1 cellular context compared by ENCODE assay signal in the genomic region with DNA sequence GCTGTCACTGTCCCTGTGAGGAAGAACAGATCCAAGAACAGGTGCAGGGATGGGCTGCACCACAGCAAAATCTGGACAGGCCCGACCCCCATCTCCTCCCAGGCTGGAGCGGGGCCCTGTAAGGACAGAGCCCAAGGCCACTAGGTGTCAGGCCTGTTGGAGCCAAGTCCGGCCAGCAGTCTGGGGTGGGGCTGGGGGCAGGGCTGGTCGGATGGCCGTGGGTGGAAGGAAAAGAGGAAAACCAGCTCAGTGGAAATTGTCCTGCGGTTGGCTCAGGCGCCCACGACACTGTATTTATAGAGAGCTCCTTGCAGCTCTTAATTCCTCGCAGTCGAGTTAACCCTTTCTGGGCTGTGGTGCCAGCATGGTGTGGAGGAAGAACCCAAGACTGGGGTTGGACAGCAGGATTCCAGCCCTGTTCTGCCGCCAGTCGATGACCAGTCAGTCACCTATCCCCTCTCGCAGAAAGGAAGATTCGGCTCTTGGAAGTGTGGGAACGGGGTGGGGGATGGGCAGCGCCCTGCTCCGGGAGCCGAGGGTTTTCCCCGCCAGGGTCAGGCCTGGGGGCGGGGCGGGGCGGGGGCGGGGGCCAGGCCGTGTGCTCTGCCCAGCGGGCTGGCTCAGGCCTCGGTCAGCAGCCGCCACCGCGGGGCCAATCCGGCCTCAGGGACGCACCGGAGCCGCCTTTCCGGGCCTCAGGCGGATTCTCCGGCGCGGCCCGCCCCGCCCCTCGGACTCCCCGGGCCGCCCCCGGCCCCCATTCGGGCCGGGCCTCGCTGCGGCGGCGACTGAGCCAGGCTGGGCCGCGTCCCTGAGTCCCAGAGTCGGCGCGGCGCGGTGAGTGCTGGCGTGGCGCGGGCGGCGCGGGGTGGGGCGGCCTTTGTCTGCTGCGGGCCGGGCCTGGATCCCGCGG.
TF ChIP-seq lines count a peak whose summit lies in the region.

Gene CD276 (plus strand): TSS at position 760 of the 913 bp plus-strand sequence. CDS start 15,257 bp downstream, outside the sequence.

TF ChIP-seq in HepG2, 621 proteins besides CTCF, POLR2A, EP300 and RAD21 (continued from another document and continues in another):
- TF ChIP-seq GLMP (CRISPR knock-in tag; IDR thresholded peaks at IDR 0.05; ENCODE audit: borderline replicate concordance) (no peak), IRX3 (CRISPR knock-in tag; IDR thresholded peaks at IDR 0.05; ENCODE audit: borderline replicate concordance, low read depth) (peak; percentile 25; the same call in 1 of the 2 replicates), SP5 (CRISPR knock-in tag; IDR thresholded peaks at IDR 0.05; ENCODE audit: borderline replicate concordance, low read depth) (no peak), FOXA3 (CRISPR knock-in tag; IDR thresholded peaks at IDR 0.05) (no peak), ZNF740 (CRISPR knock-in tag; IDR thresholded peaks at IDR 0.05) (no peak), HINFP (CRISPR knock-in tag; IDR thresholded peaks at IDR 0.05; ENCODE audit: low read depth) (no peak), FOSL1 (CRISPR knock-in tag; IDR thresholded peaks at IDR 0.05; ENCODE audit: borderline replicate concordance) (no peak), ZNF276 (CRISPR knock-in tag; IDR thresholded peaks at IDR 0.05; ENCODE audit: low read depth) (no peak), ATF2 (CRISPR knock-in tag; IDR thresholded peaks at IDR 0.05) (no peak), KDM5B (CRISPR knock-in tag; IDR thresholded peaks at IDR 0.05; ENCODE audit: borderline replicate concordance) (peak; percentile 15; the same call in 1 of the 2 replicates), IKZF5 (CRISPR knock-in tag; IDR thresholded peaks at IDR 0.05) (peak; percentile 39; the same call in 1 of the 2 replicates), GMEB2 (CRISPR knock-in tag; IDR thresholded peaks at IDR 0.05; ENCODE audit: low read depth) (no peak), ELF3 (CRISPR knock-in tag; IDR thresholded peaks at IDR 0.05) (no peak), HOXD1 (CRISPR knock-in tag; IDR thresholded peaks at IDR 0.05) (no peak), ZFP36L2 (CRISPR knock-in tag; IDR thresholded peaks at IDR 0.05) (no peak), ZNF513 (CRISPR knock-in tag; conservative IDR thresholded peaks at IDR 0.05) (no peak), CAMTA2 (CRISPR knock-in tag; IDR thresholded peaks at IDR 0.05; ENCODE audit: borderline replicate concordance) (no peak), BATF2 (CRISPR knock-in tag; IDR thresholded peaks at IDR 0.05) (no peak), SUZ12 (IDR thresholded peaks at IDR 0.05; ENCODE audit: low read depth, low read length) (no peak), GZF1 (CRISPR knock-in tag; IDR thresholded peaks at IDR 0.05) (no peak), POLR2AphosphoS2 (IDR thresholded peaks at IDR 0.05; ENCODE audit: low read depth, low read length) (no peak), PATZ1 (CRISPR knock-in tag; IDR thresholded peaks at IDR 0.05) (peak; percentile 85), MTF2 (CRISPR knock-in tag; IDR thresholded peaks at IDR 0.05; ENCODE audit: borderline replicate concordance) (no peak), ZNF30 (CRISPR knock-in tag; IDR thresholded peaks at IDR 0.05) (no peak), ZNF567 (CRISPR knock-in tag; IDR thresholded peaks at IDR 0.05; ENCODE audit: borderline replicate concordance) (no peak), ZNF317 (CRISPR knock-in tag; IDR thresholded peaks at IDR 0.05) (no peak), ZNF598 (CRISPR knock-in tag; IDR thresholded peaks at IDR 0.05; ENCODE audit: borderline replicate concordance) (peak; percentile 45; the same call in 1 of the 2 replicates), GABPA (IDR thresholded peaks at IDR 0.05; ENCODE audit: low read depth, low read length) (no peak), GABPA (CRISPR knock-in tag; IDR thresholded peaks at IDR 0.05; ENCODE audit: low read depth) (no peak), NR1H2 (CRISPR knock-in tag; IDR thresholded peaks at IDR 0.05; ENCODE audit: borderline replicate concordance, low read depth) (no peak)
- TF ChIP-seq, protein P1, sequence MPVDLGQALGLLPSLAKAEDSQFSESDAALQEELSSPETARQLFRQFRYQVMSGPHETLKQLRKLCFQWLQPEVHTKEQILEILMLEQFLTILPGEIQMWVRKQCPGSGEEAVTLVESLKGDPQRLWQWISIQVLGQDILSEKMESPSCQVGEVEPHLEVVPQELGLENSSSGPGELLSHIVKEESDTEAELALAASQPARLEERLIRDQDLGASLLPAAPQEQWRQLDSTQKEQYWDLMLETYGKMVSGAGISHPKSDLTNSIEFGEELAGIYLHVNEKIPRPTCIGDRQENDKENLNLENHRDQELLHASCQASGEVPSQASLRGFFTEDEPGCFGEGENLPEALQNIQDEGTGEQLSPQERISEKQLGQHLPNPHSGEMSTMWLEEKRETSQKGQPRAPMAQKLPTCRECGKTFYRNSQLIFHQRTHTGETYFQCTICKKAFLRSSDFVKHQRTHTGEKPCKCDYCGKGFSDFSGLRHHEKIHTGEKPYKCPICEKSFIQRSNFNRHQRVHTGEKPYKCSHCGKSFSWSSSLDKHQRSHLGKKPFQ (CRISPR knock-in tag; IDR thresholded peaks at IDR 0.05; ENCODE audit: insufficient replicate concordance): no peak
- TF ChIP-seq, protein P2, sequence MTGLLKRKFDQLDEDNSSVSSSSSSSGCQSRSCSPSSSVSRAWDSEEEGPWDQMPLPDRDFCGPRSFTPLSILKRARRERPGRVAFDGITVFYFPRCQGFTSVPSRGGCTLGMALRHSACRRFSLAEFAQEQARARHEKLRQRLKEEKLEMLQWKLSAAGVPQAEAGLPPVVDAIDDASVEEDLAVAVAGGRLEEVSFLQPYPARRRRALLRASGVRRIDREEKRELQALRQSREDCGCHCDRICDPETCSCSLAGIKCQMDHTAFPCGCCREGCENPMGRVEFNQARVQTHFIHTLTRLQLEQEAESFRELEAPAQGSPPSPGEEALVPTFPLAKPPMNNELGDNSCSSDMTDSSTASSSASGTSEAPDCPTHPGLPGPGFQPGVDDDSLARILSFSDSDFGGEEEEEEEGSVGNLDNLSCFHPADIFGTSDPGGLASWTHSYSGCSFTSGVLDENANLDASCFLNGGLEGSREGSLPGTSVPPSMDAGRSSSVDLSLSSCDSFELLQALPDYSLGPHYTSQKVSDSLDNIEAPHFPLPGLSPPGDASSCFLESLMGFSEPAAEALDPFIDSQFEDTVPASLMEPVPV (CRISPR knock-in tag; IDR thresholded peaks at IDR 0.05): no peak
- TF ChIP-seq, protein P3, sequence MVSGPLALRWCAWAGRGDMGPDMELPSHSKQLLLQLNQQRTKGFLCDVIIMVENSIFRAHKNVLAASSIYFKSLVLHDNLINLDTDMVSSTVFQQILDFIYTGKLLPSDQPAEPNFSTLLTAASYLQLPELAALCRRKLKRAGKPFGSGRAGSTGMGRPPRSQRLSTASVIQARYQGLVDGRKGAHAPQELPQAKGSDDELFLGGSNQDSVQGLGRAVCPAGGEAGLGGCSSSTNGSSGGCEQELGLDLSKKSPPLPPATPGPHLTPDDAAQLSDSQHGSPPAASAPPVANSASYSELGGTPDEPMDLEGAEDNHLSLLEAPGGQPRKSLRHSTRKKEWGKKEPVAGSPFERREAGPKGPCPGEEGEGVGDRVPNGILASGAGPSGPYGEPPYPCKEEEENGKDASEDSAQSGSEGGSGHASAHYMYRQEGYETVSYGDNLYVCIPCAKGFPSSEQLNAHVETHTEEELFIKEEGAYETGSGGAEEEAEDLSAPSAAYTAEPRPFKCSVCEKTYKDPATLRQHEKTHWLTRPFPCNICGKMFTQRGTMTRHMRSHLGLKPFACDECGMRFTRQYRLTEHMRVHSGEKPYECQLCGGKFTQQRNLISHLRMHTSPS (CRISPR knock-in tag; IDR thresholded peaks at IDR 0.05; ENCODE audit: low read depth): no peak
